ENCODE assay signal across 8 cellular contexts in the genomic region with DNA sequence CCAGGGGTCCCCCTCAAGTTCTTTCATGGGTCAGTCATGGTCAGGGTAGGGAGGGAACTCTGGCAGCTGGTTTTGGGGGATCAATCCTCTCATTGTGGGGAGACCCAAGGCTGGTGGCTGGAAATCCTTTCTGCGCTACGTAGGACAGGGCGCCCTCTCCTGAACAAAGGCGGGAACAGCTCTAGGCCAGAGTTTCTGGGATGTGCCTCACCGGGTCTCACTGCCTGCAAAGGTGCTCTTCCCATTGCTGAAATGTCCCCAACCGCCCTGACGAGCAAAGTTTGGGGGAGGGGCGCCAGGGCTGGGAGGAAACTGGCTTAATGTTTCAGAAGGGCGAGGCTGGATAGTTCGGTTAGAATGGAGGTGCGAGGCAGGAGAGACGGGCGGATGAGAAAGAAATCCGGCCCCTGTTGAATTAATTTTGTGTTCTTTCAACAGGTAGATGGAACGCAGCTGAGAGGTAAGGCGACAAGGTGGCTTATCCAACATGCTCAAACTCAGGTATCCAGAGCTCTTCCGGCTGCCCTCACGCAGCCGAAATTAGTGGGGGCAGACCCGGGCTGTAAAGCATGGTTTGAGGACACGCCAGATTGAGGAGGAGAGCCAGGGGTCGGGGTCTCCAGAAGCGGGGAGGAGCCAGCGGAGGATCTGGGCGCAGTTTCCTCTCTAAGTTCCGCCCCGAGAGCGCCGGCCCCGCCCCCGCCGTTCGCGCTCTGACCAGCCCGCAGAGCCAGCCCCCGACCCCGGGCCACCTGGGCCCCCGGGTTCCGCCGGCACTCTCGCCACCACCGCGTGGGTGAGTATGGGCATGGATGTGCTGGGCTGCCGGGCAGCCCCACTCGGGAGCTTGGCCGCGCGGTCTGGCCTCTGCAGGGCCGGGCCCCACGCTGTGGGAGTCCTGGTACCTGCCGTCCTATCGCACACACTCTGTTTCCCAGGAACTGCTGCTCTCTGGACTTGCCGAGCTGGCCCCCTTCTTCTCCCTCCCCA. TPM values are rescaled to one million over a fixed set of nuclear protein-coding genes. Genes with fewer than 3 reads are reported as not detected.
DNase-seq lines count a peak whose midpoint lies in the region; ATAC-seq, FAIRE-seq and TF ChIP-seq lines count a peak whose summit lies in the region.

A gene (plus strand): TSS at position 705 of the 990 bp plus-strand sequence. CDS start 2,700 bp downstream, outside the sequence.

- peak; percentile 73 for ATAC-seq in HG02610 (IDR thresholded peaks at IDR 0.05; ENCODE audit: unreplicated experiment)
- ATAC-seq in HG02623 (IDR thresholded peaks at IDR 0.05; ENCODE audit: unreplicated experiment): no peak

- H3K27me3 ChIP-seq in keratinocyte (ENCODE audit: control insufficient read depth, extremely low read depth, insufficient read depth, low read length): no peaks in the 10 kb centered on the region

- H3K9me1 ChIP-seq in keratinocyte (ENCODE audit: control insufficient read depth, extremely low read depth, insufficient read depth, low read length): peaks cover 2% of the 10 kb centered on the region

- H3K4me2 ChIP-seq in keratinocyte (ENCODE audit: control insufficient read depth, extremely low read depth, insufficient read depth, low read depth, low read length): peak within 1 kb of the TSS; percentile 87

- H3K9ac ChIP-seq in keratinocyte (ENCODE audit: control insufficient read depth, extremely low read depth, insufficient read depth, low read length): peak within 1 kb of the TSS; percentile 63

- H3K36me3 ChIP-seq in keratinocyte (ENCODE audit: control insufficient read depth in 2 of 2, extremely low read depth in 1 of 2, insufficient read depth in 2 of 2, low read length in 2 of 2): peaks cover 0 to 13% of the 10 kb centered on the region in 2 experiments

- dilution Hi-C loops in keratinocyte (cut with MboI; ENCODE audit: extremely low pct_ligation_motif_present, low sequenced_read_pairs): no loop called here

- peak within 1 kb of the TSS; percentile 61 to 75 (median 64) for H3K4me3 ChIP-seq in keratinocyte (ENCODE audit: control insufficient read depth in 2 of 3, extremely low read depth in 1 of 3, insufficient read depth in 2 of 3, low read depth in 1 of 3, low read length in 3 of 3)

- peak; percentile 77 for TF ChIP-seq CTCF in GM12872 (IDR thresholded peaks at IDR 0.05; ENCODE audit: insufficient read depth, low read depth, low read length)
- TF ChIP-seq CTCF in VCaP (conservative IDR thresholded peaks at IDR 0.05): peak; percentile 76
- TF ChIP-seq CTCF in keratinocyte (optimal IDR thresholded peaks at IDR 0.05 in 1 of 3, IDR thresholded peaks at IDR 0.05 in 1 of 3, conservative IDR thresholded peaks at IDR 0.05 in 1 of 3; ENCODE audit: extremely low read depth in 1 of 3, insufficient read depth in 2 of 3, low read length in 3 of 3): peak; percentile 77 to 89 (median 88)

- H2AFZ ChIP-seq in keratinocyte (ENCODE audit: control insufficient read depth, low read length): peak within 1 kb of the TSS; percentile 84

- no peaks in the 10 kb centered on the region for H3K79me2 ChIP-seq in keratinocyte (ENCODE audit: control insufficient read depth, insufficient read depth, low read length)

- H3K4me1 ChIP-seq in keratinocyte (ENCODE audit: control insufficient read depth, extremely low read depth, insufficient read depth, low read length): peaks cover 29% of the 10 kb centered on the region

- FAIRE-seq in keratinocyte (lab: Jason Lieb, UNC): peak; percentile 43

- DNase-seq in NCI-H146 (lab: John Stamatoyannopoulos, UW) (peak; percentile 75), cerebellar cortex (ENCODE audit: low spot score) (peak; percentile 78), keratinocyte (ENCODE audit: low read depth, low spot score) (no peak)
- DNase-seq in stimulated activated CD4-positive, alpha-beta T cell treated with anti-CD3 and anti-CD28 coated beads, Interleukin-1b, Interleukin-23, amount 100 ng/mL, for 24 hours (ENCODE audit: low read depth in 4 of 4, low spot score in 1 of 4): peak; percentile 32 to 57 (median 34)

- H3K27ac ChIP-seq in VCaP: peak within 1 kb of the TSS; percentile 81
- peak within 1 kb of the TSS; percentile 29 for H3K27ac ChIP-seq in keratinocyte (ENCODE audit: control insufficient read depth, insufficient read depth, low read length)

- no peaks in the 10 kb centered on the region for H4K20me1 ChIP-seq in keratinocyte (ENCODE audit: control insufficient read depth, extremely low read depth, insufficient read depth, low read length)

- H3K9me3 ChIP-seq in keratinocyte (ENCODE audit: control insufficient read depth, low read depth, low read length): no peaks in the 10 kb centered on the region

RNA-seq across cellular contexts. Expression of the gene that starts here (rescaled TPM):
- 37.3 to 59.8 TPM (median 46.2 TPM) in 3 replicates for polyA plus RNA-seq in keratinocyte
- 12.1 TPM for polyA plus RNA-seq in keratinocyte (2011; ENCODE audit: low read depth)
- 41.8 and 49.9 TPM in 2 replicates for polyA plus RNA-seq in keratinocyte (2011; cell fraction: cytosol; rRNA removed)
- polyA plus RNA-seq in keratinocyte (2011; cell fraction: nucleus; rRNA removed): 85.2 and 108 TPM in 2 replicates
- 30.4 and 55.5 TPM in 2 replicates for polyA plus RNA-seq in keratinocyte (2012; ENCODE audit: low replicate concordance)
- polyA minus RNA-seq in keratinocyte: 58.5 to 85.3 TPM (median 81.3 TPM) in 3 replicates
- 39.9 TPM for polyA minus RNA-seq in keratinocyte (2011; cell fraction: cytosol; rRNA and poly(A)+ RNA removed)
- 23.6 and 23.7 TPM in 2 replicates for polyA minus RNA-seq in keratinocyte (2011; cell fraction: nucleus; rRNA and poly(A)+ RNA removed)
